Comparison of ENCODE assay signal across 2 cellular contexts in genomic region chr14:34711808-34712712, GRCh38.
TF ChIP-seq lines count a peak whose summit lies in the region.

No MANE protein-coding gene starts in this region.

TF ChIP-seq in IMR-90, 13 proteins besides CTCF, POLR2A, EP300 and RAD21:
- no peak for TF ChIP-seq RCOR1 (IDR thresholded peaks at IDR 0.05; ENCODE audit: insufficient replicate concordance, low read length)
- no peak for TF ChIP-seq MXI1 (IDR thresholded peaks at IDR 0.05; ENCODE audit: borderline replicate concordance, low read depth, low read length)
- TF ChIP-seq USF2 (IDR thresholded peaks at IDR 0.05; ENCODE audit: low read depth, low read length) = no peak
- no peak for TF ChIP-seq MAFK (IDR thresholded peaks at IDR 0.05; ENCODE audit: low read depth, low read length)
- TF ChIP-seq BHLHE40 (IDR thresholded peaks at IDR 0.05; ENCODE audit: low read depth, low read length) = no peak
- TF ChIP-seq MAZ (IDR thresholded peaks at IDR 0.05; ENCODE audit: borderline replicate concordance, low read depth, low read length) = no peak
- no peak for TF ChIP-seq NFE2L2 (IDR thresholded peaks at IDR 0.05; ENCODE audit: low read depth, low read length)
- no peak for TF ChIP-seq FOS (IDR thresholded peaks at IDR 0.05; ENCODE audit: low read depth, low read length)
- no peak for TF ChIP-seq ELK1 (IDR thresholded peaks at IDR 0.05; ENCODE audit: borderline replicate concordance, low read depth, low read length)
- no peak for TF ChIP-seq SMC3 (IDR thresholded peaks at IDR 0.05; ENCODE audit: low read depth, low read length)
- no peak for TF ChIP-seq CHD1 (IDR thresholded peaks at IDR 0.05; ENCODE audit: low read depth, low read length)
- no peak for TF ChIP-seq CEBPB (IDR thresholded peaks at IDR 0.05; ENCODE audit: low read depth, low read length)
- TF ChIP-seq RFX5 (IDR thresholded peaks at IDR 0.05; ENCODE audit: low read depth, low read length) = no peak

TF ChIP-seq in endothelial cell of umbilical vein, 7 proteins besides CTCF, POLR2A, EP300 and RAD21:
- TF ChIP-seq GATA2 (IDR thresholded peaks at IDR 0.05; ENCODE audit: insufficient read depth, insufficient read length, low read depth, low read length) (no peak), MAX (IDR thresholded peaks at IDR 0.05; ENCODE audit: insufficient read depth, insufficient read length) (no peak), MYC (IDR thresholded peaks at IDR 0.05; ENCODE audit: low read depth, low read length) (no peak), JUN (IDR thresholded peaks at IDR 0.05; ENCODE audit: borderline replicate concordance, insufficient read depth, insufficient read length, low read depth) (no peak), POLR2AphosphoS5 (IDR thresholded peaks at IDR 0.05; ENCODE audit: insufficient read depth, low read depth, low read length) (no peak), EZH2 (IDR thresholded peaks at IDR 0.05; ENCODE audit: borderline replicate concordance, low read depth, low read length, severe bottlenecking) (no peak), FOS (IDR thresholded peaks at IDR 0.05; ENCODE audit: borderline replicate concordance, insufficient read depth, low read length) (no peak)
